Comparison of ENCODE assay signal across 24 cellular contexts in genomic region chr5:73907164-73907563, GRCh38.
DNase-seq lines count a peak whose midpoint lies in the region; ATAC-seq and TF ChIP-seq lines count a peak whose summit lies in the region.
"Had no signal": no experiment of that assay in that cellular context is flagged by ENCODE, and none has a peak within 500 bp of the region (broad histone marks: within the 10 kb centered on the region; RNA-seq: fewer than 3 reads in every experiment).

No MANE protein-coding gene starts in this region.

- ATAC-seq in left lobe of liver = peak; percentile 79
- ATAC-seq: CD8-positive, alpha-beta T cell; GM12878 had no signal

- no peak for DNase-seq in left lobe of liver (ENCODE audit: low spot score)
- no peak for DNase-seq in GM20000 (ENCODE audit: low spot score)
- DNase-seq in NCI-H2081 treated with DMSO at 0.1 percent for 48 hours (lab: John Stamatoyannopoulos, UW) = no peak
- no peak for DNase-seq in activated CD4-positive, alpha-beta T cell treated with anti-CD3 and anti-CD28 coated beads, Interleukin-2, amount 50 U/mL, for 48 hours
- DNase-seq in activated CD4-positive, alpha-beta memory T cell treated with anti-CD3 and anti-CD28 coated beads, Interleukin-2, amount 10 ng/mL, durations not matched to agents 7 days and 5 days = no peak
- DNase-seq: 8988T; AML-193; Caco-2; CD4-positive, alpha-beta T cell; CD8-positive, alpha-beta T cell; DMS 273 treated with DMSO at 0.1 percent for 48 hours; DMS153; DMS53; DMS79; DND-41; EL; GDM1 had no signal

- peaks cover 55% of the 10 kb centered on the region for H3K36me3 Mint-ChIP-seq in nephron (ENCODE audit: low read depth)
- no peaks in the 10 kb centered on the region for H3K36me3 Mint-ChIP-seq in activated CD4-positive, alpha-beta memory T cell treated with anti-CD3 and anti-CD28 coated beads, Interleukin-2, amount 10 ng/mL, durations not matched to agents 7 days and 5 days (ENCODE audit: low read depth)
- H3K36me3 Mint-ChIP-seq: CD8-positive, alpha-beta T cell had no signal

- H3K4me1 ChIP-seq in HEK293 (ENCODE audit: control insufficient read depth, insufficient read depth, low read length) (peaks cover 6% of the 10 kb centered on the region; the same call in 1 of the 2 replicates), liver (ENCODE audit: control insufficient read depth in 4 of 4, insufficient read depth in 4 of 4, low read length in 3 of 4) (peaks cover 0 to 17% (median 14%) of the 10 kb centered on the region in 4 donors)
- H3K4me1 ChIP-seq: Caco-2 had no signal

- no peaks in the 10 kb centered on the region for H3K9me3 ChIP-seq in HEK293 (ENCODE audit: control insufficient read depth, insufficient read depth, low read depth, low read length)
- no peaks in the 10 kb centered on the region for H3K9me3 ChIP-seq in liver (ENCODE audit: control insufficient read depth in 4 of 4, low read length in 3 of 4)
- H3K9me3 ChIP-seq: BLaER1 treated with 17β-estradiol and CSF1 and Interleukin-3, amounts not matched to agents 10 nM and 100 nM; Caco-2 had no signal

- H3K27me3 Mint-ChIP-seq in nephron (ENCODE audit: low read depth) = no peaks in the 10 kb centered on the region
- H3K27me3 Mint-ChIP-seq in activated CD4-positive, alpha-beta memory T cell treated with anti-CD3 and anti-CD28 coated beads, Interleukin-2, amount 10 ng/mL, durations not matched to agents 7 days and 5 days = peaks cover 23% of the 10 kb centered on the region

- TF ChIP-seq CTCF in HEK293 (tag by site-specific recombination; IDR thresholded peaks at IDR 0.05) = no peak
- TF ChIP-seq CTCF in liver (IDR thresholded peaks at IDR 0.05; ENCODE audit: low read depth, low read length, missing input control) = no peak
- no peak for TF ChIP-seq CTCF in nephron (IDR thresholded peaks at IDR 0.05; ENCODE audit: unreplicated experiment in 3 of 3)
- no peak for TF ChIP-seq CTCF in GM20000 (IDR thresholded peaks at IDR 0.05; ENCODE audit: extremely low read depth, missing control alignments)

- H3K4me3 ChIP-seq in HEK293 (ENCODE audit: low read depth, low read length) (no peak overlapping the region), liver (ENCODE audit: low read depth in 1 of 3, low read length in 3 of 3) (no peak overlapping the region)
- H3K4me3 ChIP-seq: BLaER1 treated with 17β-estradiol and CSF1 and Interleukin-3, amounts not matched to agents 10 nM and 100 nM; GM12878 had no signal

- peaks cover 6% of the 10 kb centered on the region for H3K9me3 Mint-ChIP-seq in nephron
- no peaks in the 10 kb centered on the region for H3K9me3 Mint-ChIP-seq in activated CD4-positive, alpha-beta memory T cell treated with anti-CD3 and anti-CD28 coated beads, Interleukin-2, amount 10 ng/mL, durations not matched to agents 7 days and 5 days
- H3K9me3 Mint-ChIP-seq: CD4-positive, alpha-beta T cell; CD8-positive, alpha-beta T cell had no signal

- CTCF ChIA-PET in HEK293 (lab: Yijun Ruan, JAX) = interaction anchor here (1.4 to 1.9 kb wide), 3 partner anchors 126 to 305 kb away, joined by 3 to 7 read pairs (median 5); no protein-coding TSS in a partner anchor
- CTCF ChIA-PET in activated CD4-positive, alpha-beta memory T cell treated with anti-CD3 and anti-CD28 coated beads, Interleukin-2, amount 10 ng/mL, durations not matched to agents 7 days and 5 days (lab: Charles Lee) = interaction anchor here (0.6 kb wide), 1 partner anchor 733 kb away, joined by 3 read pairs; no protein-coding TSS in a partner anchor

- no peaks in the 10 kb centered on the region for H3K27me3 ChIP-seq in liver (ENCODE audit: control insufficient read depth in 4 of 4, insufficient read depth in 4 of 4, low read length in 3 of 4)
- H3K27me3 ChIP-seq: BLaER1 treated with 17β-estradiol and CSF1 and Interleukin-3, amounts not matched to agents 10 nM and 100 nM had no signal

- 41% methylated on average over 3 of the region's 3 CpGs for WGBS in liver

- H3K36me3 ChIP-seq in HEK293 (ENCODE audit: control insufficient read depth in 2 of 2, insufficient read depth in 1 of 2, low read length in 2 of 2) (peaks cover 0 to 4% of the 10 kb centered on the region in 2 experiments; a peak in 1 of 3 replicates), liver (ENCODE audit: control insufficient read depth in 4 of 4, insufficient read depth in 3 of 4, low read depth in 1 of 4, low read length in 3 of 4) (peaks cover 0 to 7% (median 0%) of the 10 kb centered on the region in 4 donors)
- H3K36me3 ChIP-seq: BLaER1 treated with 17β-estradiol and CSF1 and Interleukin-3, amounts not matched to agents 10 nM and 100 nM had no signal

- H3K27ac ChIP-seq in HEK293 (ENCODE audit: extremely low read depth, low read depth, low read length) (no peak overlapping the region), liver (ENCODE audit: low read depth in 1 of 2, low read length in 2 of 2) (peak overlapping the region in 1 of 2 donors; percentile 22)
- H3K27ac ChIP-seq: BLaER1 treated with 17β-estradiol and CSF1 and Interleukin-3, amounts not matched to agents 10 nM and 100 nM; C4-2B had no signal

- peak in 1 of 2 donors; percentile 19 for TF ChIP-seq RAD21 in liver (IDR thresholded peaks at IDR 0.05)

- no peak overlapping the region for H3K9ac ChIP-seq in liver (ENCODE audit: low read depth in 1 of 2, low read length in 2 of 2)
- H3K9ac ChIP-seq: BLaER1 treated with 17β-estradiol and CSF1 and Interleukin-3, amounts not matched to agents 10 nM and 100 nM had no signal

- no peak overlapping the region for H3K4me3 Mint-ChIP-seq in nephron
- H3K4me3 Mint-ChIP-seq in activated CD4-positive, alpha-beta memory T cell treated with anti-CD3 and anti-CD28 coated beads, Interleukin-2, amount 10 ng/mL, durations not matched to agents 7 days and 5 days = no peak overlapping the region
- H3K4me3 Mint-ChIP-seq: B cell; CD4-positive, alpha-beta T cell; CD8-positive, alpha-beta T cell had no signal

- H3K27ac Mint-ChIP-seq in nephron = peak overlapping the region in 2 of 3 experiments; percentile 50 to 83
- H3K27ac Mint-ChIP-seq in activated CD4-positive, alpha-beta memory T cell treated with anti-CD3 and anti-CD28 coated beads, Interleukin-2, amount 10 ng/mL, durations not matched to agents 7 days and 5 days = no peak overlapping the region
- H3K27ac Mint-ChIP-seq: B cell; CD4-positive, alpha-beta T cell; CD8-positive, alpha-beta T cell had no signal

- POLR2A ChIA-PET in HEK293 (lab: Yijun Ruan, JAX) = interaction anchor here (0.6 kb wide), 1 partner anchor 309 kb away, joined by 6 read pairs; no protein-coding TSS in a partner anchor
- POLR2A ChIA-PET in activated CD4-positive, alpha-beta memory T cell treated with anti-CD3 and anti-CD28 coated beads, Interleukin-2, amount 10 ng/mL, durations not matched to agents 7 days and 5 days (lab: Charles Lee) = no interaction called here

- peaks cover 55% of the 10 kb centered on the region for H3K4me1 Mint-ChIP-seq in nephron
- H3K4me1 Mint-ChIP-seq in activated CD4-positive, alpha-beta memory T cell treated with anti-CD3 and anti-CD28 coated beads, Interleukin-2, amount 10 ng/mL, durations not matched to agents 7 days and 5 days = no peaks in the 10 kb centered on the region
- H3K4me1 Mint-ChIP-seq: B cell had no signal

TF ChIP-seq in HEK293, 187 proteins besides CTCF, POLR2A, EP300 and RAD21 (continues in another document):
- TF ChIP-seq EGR2 (tag by site-specific recombination; IDR thresholded peaks at IDR 0.05; ENCODE audit: low read depth) (no peak), SETDB1 (IDR thresholded peaks at IDR 0.05; ENCODE audit: insufficient read length, low read length) (peak; percentile 10)

TF ChIP-seq in liver, 16 proteins besides CTCF, POLR2A, EP300 and RAD21 (continues in another document):
- TF ChIP-seq JUND (IDR thresholded peaks at IDR 0.05) (peak; percentile 86 to 95), YY1 (IDR thresholded peaks at IDR 0.05) (peak; percentile 15), FOXA2 (IDR thresholded peaks at IDR 0.05) (peak; percentile 44), HNF4A (conservative IDR thresholded peaks at IDR 0.05) (peak; percentile 81 to 82), TAF1 (conservative IDR thresholded peaks at IDR 0.05) (no peak), RXRA (IDR thresholded peaks at IDR 0.05) (peak; percentile 56 to 72), EGR1 (IDR thresholded peaks at IDR 0.05; ENCODE audit: low read depth in 2 of 2) (peak in 1 of 2 donors; percentile 58), HNF4G (IDR thresholded peaks at IDR 0.05) (peak; percentile 40), ATF3 (IDR thresholded peaks at IDR 0.05) (peak; percentile 64), FOXA1 (IDR thresholded peaks at IDR 0.05) (peak; percentile 30), GABPA (IDR thresholded peaks at IDR 0.05 in 1 of 2, conservative IDR thresholded peaks at IDR 0.05 in 1 of 2) (peak in 1 of 2 donors; percentile 14)
- TF ChIP-seq, protein P1, sequence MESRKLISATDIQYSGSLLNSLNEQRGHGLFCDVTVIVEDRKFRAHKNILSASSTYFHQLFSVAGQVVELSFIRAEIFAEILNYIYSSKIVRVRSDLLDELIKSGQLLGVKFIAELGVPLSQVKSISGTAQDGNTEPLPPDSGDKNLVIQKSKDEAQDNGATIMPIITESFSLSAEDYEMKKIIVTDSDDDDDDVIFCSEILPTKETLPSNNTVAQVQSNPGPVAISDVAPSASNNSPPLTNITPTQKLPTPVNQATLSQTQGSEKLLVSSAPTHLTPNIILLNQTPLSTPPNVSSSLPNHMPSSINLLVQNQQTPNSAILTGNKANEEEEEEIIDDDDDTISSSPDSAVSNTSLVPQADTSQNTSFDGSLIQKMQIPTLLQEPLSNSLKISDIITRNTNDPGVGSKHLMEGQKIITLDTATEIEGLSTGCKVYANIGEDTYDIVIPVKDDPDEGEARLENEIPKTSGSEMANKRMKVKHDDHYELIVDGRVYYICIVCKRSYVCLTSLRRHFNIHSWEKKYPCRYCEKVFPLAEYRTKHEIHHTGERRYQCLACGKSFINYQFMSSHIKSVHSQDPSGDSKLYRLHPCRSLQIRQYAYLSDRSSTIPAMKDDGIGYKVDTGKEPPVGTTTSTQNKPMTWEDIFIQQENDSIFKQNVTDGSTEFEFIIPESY (IDR thresholded peaks at IDR 0.05) = no peak
- TF ChIP-seq, protein P2, sequence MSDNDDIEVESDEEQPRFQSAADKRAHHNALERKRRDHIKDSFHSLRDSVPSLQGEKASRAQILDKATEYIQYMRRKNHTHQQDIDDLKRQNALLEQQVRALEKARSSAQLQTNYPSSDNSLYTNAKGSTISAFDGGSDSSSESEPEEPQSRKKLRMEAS (IDR thresholded peaks at IDR 0.05) = no peak
